ENCODE assay signal across 8 cellular contexts in genomic region chr22:35582861-35583670, GRCh38. TPM values are rescaled to one million over a fixed set of nuclear protein-coding genes. Genes with fewer than 3 reads are reported as not detected.
DNase-seq lines count a peak whose midpoint lies in the region; ATAC-seq and TF ChIP-seq lines count a peak whose summit lies in the region.

No MANE protein-coding gene starts in this region.

- CTCF ChIA-PET in GM10248 (lab: Yijun Ruan, JAX) = interaction anchor here (0.7 to 6.4 kb wide), 26 partner anchors 9 to 541 kb away, joined by 3 to 76 read pairs (median 4); no protein-coding TSS in a partner anchor

- H3K9me3 ChIP-seq in skeletal muscle tissue (ENCODE audit: control insufficient read depth in 3 of 3, low read length in 3 of 3) = no peaks in the 10 kb centered on the region

- peak overlapping the region; percentile 20 for H3K27ac ChIP-seq in skeletal muscle tissue (ENCODE audit: low read depth, low read length)

- in situ Hi-C loops in astrocyte of the spinal cord (cut with HindIII; ENCODE audit: low sequenced_read_pairs) = no loop called here

- ATAC-seq in HG03460 (IDR thresholded peaks at IDR 0.05; ENCODE audit: unreplicated experiment) (no peak), GM18909 (IDR thresholded peaks at IDR 0.05; ENCODE audit: poor library complexity, unreplicated experiment) (no peak)

- H3K4me3 ChIP-seq in astrocyte of the spinal cord (ENCODE audit: low read depth, low read length) = no peak overlapping the region
- H3K4me3 ChIP-seq in skeletal muscle tissue (ENCODE audit: low read length in 3 of 3) = no peak overlapping the region

- TF ChIP-seq CTCF in GM10248 (IDR thresholded peaks at IDR 0.05; ENCODE audit: control extremely low read depth, extremely low read depth, low read depth, missing control alignments) (peak; percentile 89), astrocyte of the spinal cord (IDR thresholded peaks at IDR 0.05; ENCODE audit: low read depth, low read length) (peak; percentile 90)

- no peaks in the 10 kb centered on the region for H3K4me1 Mint-ChIP-seq in T-helper 2 cell treated with Interferon-gamma antibody and Interleukin-4, amounts not matched to agents 5 μg/mL and 100 μg/mL, for 36 hours (ENCODE audit: low read depth)

- no peaks in the 10 kb centered on the region for H3K36me3 Mint-ChIP-seq in T-helper 2 cell treated with Interferon-gamma antibody and Interleukin-4, amounts not matched to agents 5 μg/mL and 100 μg/mL, for 36 hours (ENCODE audit: low read depth)

- no peak overlapping the region for H3K4me3 Mint-ChIP-seq in T-helper 2 cell treated with Interferon-gamma antibody and Interleukin-4, amounts not matched to agents 5 μg/mL and 100 μg/mL, for 36 hours

- H3K27ac Mint-ChIP-seq in T-helper 2 cell treated with Interferon-gamma antibody and Interleukin-4, amounts not matched to agents 5 μg/mL and 100 μg/mL, for 36 hours = no peak overlapping the region

- H3K36me3 ChIP-seq in skeletal muscle tissue (ENCODE audit: control insufficient read depth in 3 of 3, insufficient read depth in 3 of 3, low read length in 3 of 3) = no peaks in the 10 kb centered on the region

- H3K27me3 Mint-ChIP-seq in T-helper 2 cell treated with Interferon-gamma antibody and Interleukin-4, amounts not matched to agents 5 μg/mL and 100 μg/mL, for 36 hours (ENCODE audit: low read depth) = no peaks in the 10 kb centered on the region

- no peak overlapping the region for H3K9ac ChIP-seq in skeletal muscle tissue (ENCODE audit: low read depth in 1 of 3, low read length in 3 of 3)

- POLR2A ChIA-PET in GM10248 (lab: Yijun Ruan, JAX) = no interaction called here

- DNase-seq in GM10248 (ENCODE audit: extremely low spot score) = peak; percentile 88
- peak; percentile 33 for DNase-seq in NCI-H1092 (lab: John Stamatoyannopoulos, UW)
- DNase-seq in T-helper 2 cell treated with Interferon-gamma antibody and Interleukin-4, amounts not matched to agents 5 μg/mL and 100 μg/mL, for 36 hours (ENCODE audit: low spot score) = peak; percentile 31
- peak; percentile 52 for DNase-seq in astrocyte of the spinal cord (ENCODE audit: low read depth, low spot score)
- peak; percentile 15 to 47 for DNase-seq in hippocampal formation (lab: John Stamatoyannopoulos, UW)

- no peaks in the 10 kb centered on the region for H3K9me3 Mint-ChIP-seq in T-helper 2 cell treated with Interferon-gamma antibody and Interleukin-4, amounts not matched to agents 5 μg/mL and 100 μg/mL, for 36 hours

- peaks cover 12 to 35% (median 25%) of the 10 kb centered on the region in 3 donors for H3K4me1 ChIP-seq in skeletal muscle tissue (ENCODE audit: control insufficient read depth in 3 of 3, insufficient read depth in 3 of 3, low read length in 3 of 3)

- H3K27me3 ChIP-seq in skeletal muscle tissue (ENCODE audit: control insufficient read depth in 3 of 3, insufficient read depth in 3 of 3, low read length in 3 of 3) = no peaks in the 10 kb centered on the region

RNA-seq across cellular contexts. Expression of gene MB, which starts 34.1 kb away (rescaled TPM):
- total RNA-seq in skeletal muscle tissue = 84.5 TPM

RNA-seq across cellular contexts. Expression of gene RASD2, which starts 42.4 kb away (rescaled TPM):
- total RNA-seq in skeletal muscle tissue = 1.0 TPM

Comparison
In these comparisons a context has a peak if more than half of its experiments do, and no peak if none do; other contexts are left out.
1. DNase-seq: peak in every context shown above with its lines; median percentile 88 in GM10248; 52 in astrocyte of the spinal cord; 33 in NCI-H1092; 31 in T-helper 2 cell treated with Interferon-gamma antibody and Interleukin-4, amounts not matched to agents 5 μg/mL and 100 μg/mL, for 36 hours; 31 in hippocampal formation.